In the genomic region with DNA sequence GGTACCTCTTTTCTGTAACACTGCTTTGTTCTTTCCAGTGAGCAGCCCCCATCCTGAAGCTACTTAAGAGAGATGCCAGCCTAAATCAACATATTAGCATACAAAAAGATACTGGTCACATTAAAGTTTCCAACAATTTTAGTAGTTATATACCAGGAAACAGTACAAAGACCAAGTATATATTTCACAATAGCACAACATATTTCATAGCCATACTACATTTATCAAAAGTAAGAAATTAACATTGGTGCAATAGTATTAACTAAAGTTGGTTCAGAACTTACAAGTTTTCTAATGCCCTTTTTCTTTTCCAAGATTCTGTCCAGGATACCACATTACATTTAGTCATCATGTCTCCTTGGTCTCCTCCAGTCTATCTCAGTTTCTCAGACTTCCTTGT, we compare ENCODE assay signal across 24 cellular contexts.
"Had no signal": no experiment of that assay in that cellular context is flagged by ENCODE, and none has a peak within 500 bp of the region (broad histone marks: within the 10 kb centered on the region; RNA-seq: fewer than 3 reads in every experiment).

No MANE protein-coding gene starts in this region.

- H3K79me2 ChIP-seq: hepatocyte had no signal

- H2AFZ ChIP-seq: hepatocyte, neural progenitor cell had no signal

- ATAC-seq: foreskin keratinocyte; gastroesophageal sphincter; heart left ventricle; left cardiac atrium; left lung; naive thymus-derived CD4-positive, alpha-beta T cell; right cardiac atrium; stimulated activated memory B cell treated with anti-CD40 and anti-IgM and Interleukin-4, amounts not matched to agents 10 μg/mL and 1 μg/mL and 100 μg/mL, for 72 hours; stimulated activated naive CD8-positive, alpha-beta T cell treated with anti-CD3 and anti-CD28 coated beads, Interleukin-15, Interleukin-2, amounts not matched to agents 100 U/mL and 50 U/mL, for 24 hours had no signal

- H3K36me3 ChIP-seq: gastroesophageal sphincter, heart left ventricle, left lung, neural progenitor cell, prostate gland, spleen, tibial artery, upper lobe of left lung had no signal

- H3K4me3 ChIP-seq: dorsolateral prefrontal cortex, gastroesophageal sphincter, heart left ventricle, hepatocyte, left lung, neural progenitor cell, prostate gland, skin epidermis, spleen, testis, tibial artery, upper lobe of left lung had no signal

- H3K4me2 ChIP-seq: hepatocyte, neural progenitor cell had no signal

- H3K9ac ChIP-seq: neural progenitor cell had no signal

- FAIRE-seq: colon, urothelium cell line had no signal

- H3K27me3 ChIP-seq: dorsolateral prefrontal cortex, foreskin keratinocyte, gastroesophageal sphincter, heart left ventricle, hepatocyte, left lung, neural progenitor cell, spleen, testis, tibial artery, upper lobe of left lung had no signal

- H3K27ac ChIP-seq: dorsolateral prefrontal cortex, foreskin keratinocyte, gastroesophageal sphincter, heart left ventricle, hepatocyte, left lung, neural progenitor cell, prostate gland, skin epidermis, spleen, testis, tibial artery, upper lobe of left lung had no signal

- DNase-seq: dorsolateral prefrontal cortex; effector CD4-positive, alpha-beta T cell; foreskin keratinocyte; heart left ventricle; left cardiac atrium; left lung; mesenchymal stem cell; naive thymus-derived CD4-positive, alpha-beta T cell; right cardiac atrium; spleen; stimulated activated CD4-positive, alpha-beta T cell treated with anti-CD3 and anti-CD28 coated beads, Interleukin-4, amount 100 ng/mL, for 4 hours; stimulated activated naive CD8-positive, alpha-beta T cell treated with anti-CD3 and anti-CD28 coated beads, Interleukin-15, Interleukin-2, amounts not matched to agents 100 U/mL and 50 U/mL, for 24 hours; substantia nigra; testis; tibial artery; upper lobe of left lung had no signal

- H3K4me1 ChIP-seq: foreskin keratinocyte, gastroesophageal sphincter, left lung, neural progenitor cell, prostate gland, testis, upper lobe of left lung had no signal

- H3K9me3 ChIP-seq: gastroesophageal sphincter, heart left ventricle, left lung, prostate gland, spleen, testis, tibial artery had no signal
